ENCODE assay signal across 1 cellular context in the genomic region with DNA sequence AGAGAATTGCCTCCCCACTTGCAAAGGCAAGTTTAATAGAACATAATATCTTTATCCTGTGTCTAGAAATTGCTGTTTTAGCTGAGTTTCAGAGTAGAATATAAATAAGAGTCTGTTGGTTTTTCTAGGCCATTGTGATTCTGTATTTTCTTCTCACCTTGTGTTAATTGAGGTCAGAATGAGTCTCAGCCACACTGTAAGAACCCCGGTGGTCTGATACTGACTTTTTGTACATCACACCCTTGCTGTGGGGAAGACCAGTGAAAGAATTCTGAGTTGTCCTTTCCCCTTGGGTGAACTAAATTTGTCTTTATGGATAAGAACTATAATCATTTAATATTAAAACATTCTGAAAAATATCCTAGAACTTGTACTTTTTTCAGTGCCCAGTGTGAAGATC.
TF ChIP-seq lines count a peak whose summit lies in the region.

No MANE protein-coding gene starts in this region.

TF ChIP-seq in GM23338, 12 proteins besides CTCF, POLR2A, EP300 and RAD21 (continued from another document):
- TF ChIP-seq, protein P1, sequence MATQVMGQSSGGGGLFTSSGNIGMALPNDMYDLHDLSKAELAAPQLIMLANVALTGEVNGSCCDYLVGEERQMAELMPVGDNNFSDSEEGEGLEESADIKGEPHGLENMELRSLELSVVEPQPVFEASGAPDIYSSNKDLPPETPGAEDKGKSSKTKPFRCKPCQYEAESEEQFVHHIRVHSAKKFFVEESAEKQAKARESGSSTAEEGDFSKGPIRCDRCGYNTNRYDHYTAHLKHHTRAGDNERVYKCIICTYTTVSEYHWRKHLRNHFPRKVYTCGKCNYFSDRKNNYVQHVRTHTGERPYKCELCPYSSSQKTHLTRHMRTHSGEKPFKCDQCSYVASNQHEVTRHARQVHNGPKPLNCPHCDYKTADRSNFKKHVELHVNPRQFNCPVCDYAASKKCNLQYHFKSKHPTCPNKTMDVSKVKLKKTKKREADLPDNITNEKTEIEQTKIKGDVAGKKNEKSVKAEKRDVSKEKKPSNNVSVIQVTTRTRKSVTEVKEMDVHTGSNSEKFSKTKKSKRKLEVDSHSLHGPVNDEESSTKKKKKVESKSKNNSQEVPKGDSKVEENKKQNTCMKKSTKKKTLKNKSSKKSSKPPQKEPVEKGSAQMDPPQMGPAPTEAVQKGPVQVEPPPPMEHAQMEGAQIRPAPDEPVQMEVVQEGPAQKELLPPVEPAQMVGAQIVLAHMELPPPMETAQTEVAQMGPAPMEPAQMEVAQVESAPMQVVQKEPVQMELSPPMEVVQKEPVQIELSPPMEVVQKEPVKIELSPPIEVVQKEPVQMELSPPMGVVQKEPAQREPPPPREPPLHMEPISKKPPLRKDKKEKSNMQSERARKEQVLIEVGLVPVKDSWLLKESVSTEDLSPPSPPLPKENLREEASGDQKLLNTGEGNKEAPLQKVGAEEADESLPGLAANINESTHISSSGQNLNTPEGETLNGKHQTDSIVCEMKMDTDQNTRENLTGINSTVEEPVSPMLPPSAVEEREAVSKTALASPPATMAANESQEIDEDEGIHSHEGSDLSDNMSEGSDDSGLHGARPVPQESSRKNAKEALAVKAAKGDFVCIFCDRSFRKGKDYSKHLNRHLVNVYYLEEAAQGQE (IDR thresholded peaks at IDR 0.05; ENCODE audit: unreplicated experiment): no peak
- no peak for TF ChIP-seq EZH2 (IDR thresholded peaks at IDR 0.05; ENCODE audit: low read depth, unreplicated experiment)
- no peak for TF ChIP-seq ZNF114 (CRISPR knock-in tag; IDR thresholded peaks at IDR 0.05)
- no peak for TF ChIP-seq POLR2AphosphoS5 (IDR thresholded peaks at IDR 0.05; ENCODE audit: low read depth)
- TF ChIP-seq, protein P2, sequence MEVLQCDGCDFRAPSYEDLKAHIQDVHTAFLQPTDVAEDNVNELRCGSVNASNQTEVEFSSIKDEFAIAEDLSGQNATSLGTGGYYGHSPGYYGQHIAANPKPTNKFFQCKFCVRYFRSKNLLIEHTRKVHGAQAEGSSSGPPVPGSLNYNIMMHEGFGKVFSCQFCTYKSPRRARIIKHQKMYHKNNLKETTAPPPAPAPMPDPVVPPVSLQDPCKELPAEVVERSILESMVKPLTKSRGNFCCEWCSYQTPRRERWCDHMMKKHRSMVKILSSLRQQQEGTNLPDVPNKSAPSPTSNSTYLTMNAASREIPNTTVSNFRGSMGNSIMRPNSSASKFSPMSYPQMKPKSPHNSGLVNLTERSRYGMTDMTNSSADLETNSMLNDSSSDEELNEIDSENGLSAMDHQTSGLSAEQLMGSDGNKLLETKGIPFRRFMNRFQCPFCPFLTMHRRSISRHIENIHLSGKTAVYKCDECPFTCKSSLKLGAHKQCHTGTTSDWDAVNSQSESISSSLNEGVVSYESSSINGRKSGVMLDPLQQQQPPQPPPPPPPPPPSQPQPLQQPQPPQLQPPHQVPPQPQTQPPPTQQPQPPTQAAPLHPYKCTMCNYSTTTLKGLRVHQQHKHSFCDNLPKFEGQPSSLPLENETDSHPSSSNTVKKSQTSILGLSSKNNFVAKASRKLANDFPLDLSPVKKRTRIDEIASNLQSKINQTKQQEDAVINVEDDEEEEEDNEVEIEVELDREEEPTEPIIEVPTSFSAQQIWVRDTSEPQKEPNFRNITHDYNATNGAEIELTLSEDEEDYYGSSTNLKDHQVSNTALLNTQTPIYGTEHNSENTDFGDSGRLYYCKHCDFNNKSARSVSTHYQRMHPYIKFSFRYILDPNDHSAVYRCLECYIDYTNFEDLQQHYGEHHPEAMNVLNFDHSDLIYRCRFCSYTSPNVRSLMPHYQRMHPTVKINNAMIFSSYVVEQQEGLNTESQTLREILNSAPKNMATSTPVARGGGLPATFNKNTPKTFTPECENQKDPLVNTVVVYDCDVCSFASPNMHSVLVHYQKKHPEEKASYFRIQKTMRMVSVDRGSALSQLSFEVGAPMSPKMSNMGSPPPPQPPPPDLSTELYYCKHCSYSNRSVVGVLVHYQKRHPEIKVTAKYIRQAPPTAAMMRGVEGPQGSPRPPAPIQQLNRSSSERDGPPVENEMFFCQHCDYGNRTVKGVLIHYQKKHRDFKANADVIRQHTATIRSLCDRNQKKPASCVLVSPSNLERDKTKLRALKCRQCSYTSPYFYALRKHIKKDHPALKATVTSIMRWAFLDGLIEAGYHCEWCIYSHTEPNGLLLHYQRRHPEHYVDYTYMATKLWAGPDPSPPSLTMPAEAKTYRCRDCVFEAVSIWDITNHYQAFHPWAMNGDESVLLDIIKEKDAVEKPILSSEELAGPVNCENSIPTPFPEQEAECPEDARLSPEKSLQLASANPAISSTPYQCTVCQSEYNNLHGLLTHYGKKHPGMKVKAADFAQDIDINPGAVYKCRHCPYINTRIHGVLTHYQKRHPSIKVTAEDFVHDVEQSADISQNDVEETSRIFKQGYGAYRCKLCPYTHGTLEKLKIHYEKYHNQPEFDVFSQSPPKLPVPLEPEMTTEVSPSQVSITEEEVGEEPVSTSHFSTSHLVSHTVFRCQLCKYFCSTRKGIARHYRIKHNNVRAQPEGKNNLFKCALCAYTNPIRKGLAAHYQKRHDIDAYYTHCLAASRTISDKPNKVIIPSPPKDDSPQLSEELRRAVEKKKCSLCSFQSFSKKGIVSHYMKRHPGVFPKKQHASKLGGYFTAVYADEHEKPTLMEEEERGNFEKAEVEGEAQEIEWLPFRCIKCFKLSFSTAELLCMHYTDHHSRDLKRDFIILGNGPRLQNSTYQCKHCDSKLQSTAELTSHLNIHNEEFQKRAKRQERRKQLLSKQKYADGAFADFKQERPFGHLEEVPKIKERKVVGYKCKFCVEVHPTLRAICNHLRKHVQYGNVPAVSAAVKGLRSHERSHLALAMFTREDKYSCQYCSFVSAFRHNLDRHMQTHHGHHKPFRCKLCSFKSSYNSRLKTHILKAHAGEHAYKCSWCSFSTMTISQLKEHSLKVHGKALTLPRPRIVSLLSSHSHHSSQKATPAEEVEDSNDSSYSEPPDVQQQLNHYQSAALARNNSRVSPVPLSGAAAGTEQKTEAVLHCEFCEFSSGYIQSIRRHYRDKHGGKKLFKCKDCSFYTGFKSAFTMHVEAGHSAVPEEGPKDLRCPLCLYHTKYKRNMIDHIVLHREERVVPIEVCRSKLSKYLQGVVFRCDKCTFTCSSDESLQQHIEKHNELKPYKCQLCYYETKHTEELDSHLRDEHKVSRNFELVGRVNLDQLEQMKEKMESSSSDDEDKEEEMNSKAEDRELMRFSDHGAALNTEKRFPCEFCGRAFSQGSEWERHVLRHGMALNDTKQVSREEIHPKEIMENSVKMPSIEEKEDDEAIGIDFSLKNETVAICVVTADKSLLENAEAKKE (CRISPR knock-in tag; IDR thresholded peaks at IDR 0.05): no peak
- no peak for TF ChIP-seq CREB1 (CRISPR knock-in tag; IDR thresholded peaks at IDR 0.05; ENCODE audit: low read depth)
- no peak for TF ChIP-seq NANOG (IDR thresholded peaks at IDR 0.05; ENCODE audit: borderline replicate concordance)
- no peak for TF ChIP-seq EZH2phosphoT487 (IDR thresholded peaks at IDR 0.05; ENCODE audit: unreplicated experiment)
- TF ChIP-seq, protein P3, sequence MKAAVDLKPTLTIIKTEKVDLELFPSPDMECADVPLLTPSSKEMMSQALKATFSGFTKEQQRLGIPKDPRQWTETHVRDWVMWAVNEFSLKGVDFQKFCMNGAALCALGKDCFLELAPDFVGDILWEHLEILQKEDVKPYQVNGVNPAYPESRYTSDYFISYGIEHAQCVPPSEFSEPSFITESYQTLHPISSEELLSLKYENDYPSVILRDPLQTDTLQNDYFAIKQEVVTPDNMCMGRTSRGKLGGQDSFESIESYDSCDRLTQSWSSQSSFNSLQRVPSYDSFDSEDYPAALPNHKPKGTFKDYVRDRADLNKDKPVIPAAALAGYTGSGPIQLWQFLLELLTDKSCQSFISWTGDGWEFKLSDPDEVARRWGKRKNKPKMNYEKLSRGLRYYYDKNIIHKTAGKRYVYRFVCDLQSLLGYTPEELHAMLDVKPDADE (IDR thresholded peaks at IDR 0.05): no peak
- no peak for TF ChIP-seq STAT1 (IDR thresholded peaks at IDR 0.05; ENCODE audit: unreplicated experiment)
- TF ChIP-seq ZNF331 (CRISPR knock-in tag; IDR thresholded peaks at IDR 0.05; ENCODE audit: low read depth): no peak
TF ChIP-seq in GM23338: peak in this region for 0.
